In genomic region chr16:2148714-2149629, GRCh38 we compare ENCODE assay signal across 8 cellular contexts. TPM values are rescaled to one million over a fixed set of nuclear protein-coding genes. Genes with fewer than 3 reads are reported as not detected.
A peak's percentile ranks its signal among the peaks of the same experiment; 100 is the strongest.
DNase-seq lines count a peak whose midpoint lies in the region; ATAC-seq and TF ChIP-seq lines count a peak whose summit lies in the region.

No MANE protein-coding gene starts in this region.

- ATAC-seq in central memory CD8-positive, alpha-beta T cell (replicated peaks; ENCODE audit: extremely low read depth, poor library complexity, severe bottlenecking) = peak; percentile 9
- ATAC-seq in natural killer cell = peak; percentile 11 to 25 (median 23)
- ATAC-seq in GM19395 (IDR thresholded peaks at IDR 0.05; ENCODE audit: unreplicated experiment) = no peak
- ATAC-seq in HG02970 (IDR thresholded peaks at IDR 0.05; ENCODE audit: low FRiP score, unreplicated experiment) = no peak

- H3K36me3 Mint-ChIP-seq in central memory CD8-positive, alpha-beta T cell (ENCODE audit: insufficient read depth) = peaks cover 3% of the 10 kb centered on the region
- H3K36me3 Mint-ChIP-seq in natural killer cell = no peaks in the 10 kb centered on the region

- intact Hi-C loops in natural killer cell (cut with micrococcal nuclease) = no loop called here

- no peak for TF ChIP-seq CTCF in natural killer cell (IDR thresholded peaks at IDR 0.05)

- no peaks in the 10 kb centered on the region for H3K9me3 Mint-ChIP-seq in central memory CD8-positive, alpha-beta T cell
- no peaks in the 10 kb centered on the region for H3K9me3 Mint-ChIP-seq in natural killer cell

- H3K4me3 Mint-ChIP-seq in central memory CD8-positive, alpha-beta T cell = peak overlapping the region; percentile 63
- peak overlapping the region; percentile 61 for H3K4me3 Mint-ChIP-seq in natural killer cell

- peak in 2 of 3 experiments; percentile 25 to 29 for DNase-seq in NCI-H1417 (lab: John Stamatoyannopoulos, UW)
- no peak for DNase-seq in NCI-H1417 treated with DMSO at 0.1 percent for 48 hours (lab: John Stamatoyannopoulos, UW)
- DNase-seq in NCI-H69 (lab: John Stamatoyannopoulos, UW) = peak; percentile 68
- DNase-seq in central memory CD8-positive, alpha-beta T cell (ENCODE audit: low spot score in 2 of 2) = no peak
- no peak for DNase-seq in natural killer cell
- no peak for DNase-seq in activated effector memory CD4-positive, alpha-beta T cell treated with anti-CD3 and anti-CD28 coated beads, Interleukin-2, amount 50 U/mL, for 16 hours

- H3K27me3 Mint-ChIP-seq in central memory CD8-positive, alpha-beta T cell = no peaks in the 10 kb centered on the region
- peaks cover 0 to 3% of the 10 kb centered on the region in 2 donors for H3K27me3 Mint-ChIP-seq in natural killer cell (ENCODE audit: low read depth in 2 of 2)

- H3K27ac Mint-ChIP-seq in central memory CD8-positive, alpha-beta T cell (ENCODE audit: low read depth) = no peak overlapping the region
- no peak overlapping the region for H3K27ac Mint-ChIP-seq in natural killer cell

- H3K4me1 Mint-ChIP-seq in central memory CD8-positive, alpha-beta T cell = peaks cover 25% of the 10 kb centered on the region
- peaks cover 0 to 14% of the 10 kb centered on the region in 2 donors for H3K4me1 Mint-ChIP-seq in natural killer cell

RNA-seq across cellular contexts. Expression of gene RAB26, which starts 0.5 kb away (rescaled TPM):
- total RNA-seq in natural killer cell = under 1 TPM in 2 of 3 donors, not detected in 1; 0.27 to 0.28 TPM

RNA-seq across cellular contexts. Expression of gene TRAF7, which starts 6.6 kb away (rescaled TPM):
- total RNA-seq in natural killer cell = 10 to 100 TPM; 29.3 to 39.1 (median 37.3) TPM

RNA-seq across cellular contexts. Expression of gene PKD1, which starts 13.3 kb away (rescaled TPM):
- total RNA-seq in natural killer cell = 100 to 1,000 TPM in 1 of 3 donors, 10 to 100 TPM in 2; 87.0 to 105 (median 99.1) TPM

RNA-seq across cellular contexts. Expression of gene CASKIN1, which starts 47.4 kb away (rescaled TPM):
- not detected for total RNA-seq in natural killer cell

RNA-seq across cellular contexts. Expression of gene MLST8, which starts 56.3 kb away (rescaled TPM):
- 10 to 100 TPM; 19.7 to 30.2 (median 27.8) TPM for total RNA-seq in natural killer cell

Comparison
In these comparisons a context has a peak if more than half of its experiments do, and no peak if none do; other contexts are left out.
1. DNase-seq: peak in NCI-H1417 (2 of 3) and NCI-H69 (single experiment); none in NCI-H1417 treated with DMSO at 0.1 percent for 48 hours (single experiment), central memory CD8-positive, alpha-beta T cell (0 of 2), natural killer cell (single experiment) and activated effector memory CD4-positive, alpha-beta T cell treated with anti-CD3 and anti-CD28 coated beads, Interleukin-2, amount 50 U/mL, for 16 hours (single experiment).
2. ATAC-seq: peak in central memory CD8-positive, alpha-beta T cell (single experiment) and natural killer cell (3 of 3); none in GM19395 (single experiment) and HG02970 (single experiment).